In genomic region chr3:157805553-157805952, GRCh38 we compare ENCODE assay signal across 36 cellular contexts.
DNase-seq lines count a peak whose midpoint lies in the region; ATAC-seq, FAIRE-seq and TF ChIP-seq lines count a peak whose summit lies in the region.
"Had no signal": no experiment of that assay in that cellular context is flagged by ENCODE, and none has a peak within 500 bp of the region (broad histone marks: within the 10 kb centered on the region; RNA-seq: fewer than 3 reads in every experiment).

No MANE protein-coding gene starts in this region.

- TF ChIP-seq POLR2A in HepG2 (IDR thresholded peaks at IDR 0.05; ENCODE audit: insufficient read depth in 1 of 2, low read depth in 2 of 2, low read length in 2 of 2), result no peak
- TF ChIP-seq POLR2A in right lobe of liver (IDR thresholded peaks at IDR 0.05), result no peak

- H3K4me3 ChIP-seq in liver (ENCODE audit: low read depth in 1 of 3, low read length in 3 of 3) (no peak overlapping the region), HepG2 (replicated peaks in 1 of 3; ENCODE audit: insufficient read depth in 1 of 3, low read depth in 2 of 3, low read length in 3 of 3) (no peak overlapping the region), right lobe of liver (no peak overlapping the region), neural progenitor cell (no peak overlapping the region)
- H3K4me3 ChIP-seq: A549; BLaER1; BLaER1 treated with 17β-estradiol and CSF1 and Interleukin-3, amounts not matched to agents 10 nM and 100 nM had no signal

- H2AFZ ChIP-seq in HepG2 (ENCODE audit: low read length), result no peak overlapping the region
- no peak overlapping the region for H2AFZ ChIP-seq in neural progenitor cell (replicated peaks)

- H3K27me3 ChIP-seq in liver (ENCODE audit: control insufficient read depth in 4 of 4, insufficient read depth in 4 of 4, low read length in 3 of 4) (no peaks in the 10 kb centered on the region), HepG2 (ENCODE audit: control insufficient read depth in 1 of 2, insufficient read depth in 2 of 2, low read length in 2 of 2) (no peaks in the 10 kb centered on the region), right lobe of liver (no peaks in the 10 kb centered on the region), neural progenitor cell (no peaks in the 10 kb centered on the region)
- H3K27me3 ChIP-seq: BE2C; BLaER1; BLaER1 treated with 17β-estradiol and CSF1 and Interleukin-3, amounts not matched to agents 10 nM and 100 nM had no signal

- H3K4me2 ChIP-seq in HepG2 (ENCODE audit: low read depth, low read length) (no peak overlapping the region), neural progenitor cell (peak overlapping the region; percentile 17)
- H3K4me2 ChIP-seq: A549; BLaER1; BLaER1 treated with 17β-estradiol and CSF1 and Interleukin-3, amounts not matched to agents 10 nM and 100 nM had no signal

- H3K4me1 Mint-ChIP-seq in neural progenitor cell, result peaks cover 8% of the 10 kb centered on the region
- H3K4me1 Mint-ChIP-seq: B cell; CD14-positive monocyte; CD4-positive, alpha-beta memory T cell; CD4-positive, CD25-positive, alpha-beta regulatory T cell; CD8-positive, alpha-beta memory T cell had no signal

- WGBS in liver, result 35% methylated on average over 2 of the region's 2 CpGs
- 8% methylated on average over 2 of the region's 2 CpGs for WGBS in HepG2 (ENCODE audit: low lambda C conversion rate)
- 18% methylated on average over 2 of the region's 2 CpGs for whole genome bisulfite sequencing in right lobe of liver (ENCODE audit: insufficient coverage, low coverage, low lambda C conversion rate, missing lambda C conversion rate)

- POLR2A ChIA-PET in HepG2 (lab: Yijun Ruan, JAX), result no interaction called here

- ATAC-seq in HepG2 (no peak), left lobe of liver (peak; percentile 52), right lobe of liver (peak; percentile 36 to 79 (median 56))
- ATAC-seq: A549; CD8-positive, alpha-beta T cell had no signal

- H3K4me3 Mint-ChIP-seq in neural progenitor cell, result no peak overlapping the region
- H3K4me3 Mint-ChIP-seq: B cell; CD14-positive monocyte; CD4-positive, alpha-beta memory T cell; CD4-positive, alpha-beta T cell; CD4-positive, CD25-positive, alpha-beta regulatory T cell; CD8-positive, alpha-beta memory T cell; CD8-positive, alpha-beta T cell had no signal

- in situ Hi-C loops in HepG2 (cut with HindIII; ENCODE audit: extremely low pct_ligation_motif_present, low pct_unique_long_range_greater_than_20kb), result no loop called here

- TF ChIP-seq RAD21 in liver (IDR thresholded peaks at IDR 0.05), result no peak
- TF ChIP-seq RAD21 in HepG2 (CRISPR knock-in tag; IDR thresholded peaks at IDR 0.05), result no peak

- peaks cover 4% of the 10 kb centered on the region for H3K27me3 Mint-ChIP-seq in neural progenitor cell (ENCODE audit: insufficient read depth, low read depth)
- H3K27me3 Mint-ChIP-seq: B cell; CD4-positive, alpha-beta T cell; CD4-positive, CD25-positive, alpha-beta regulatory T cell had no signal

- no peaks in the 10 kb centered on the region for H4K20me1 ChIP-seq in HepG2 (ENCODE audit: insufficient read depth, low read length)
- H4K20me1 ChIP-seq in neural progenitor cell (ENCODE audit: low read depth), result no peaks in the 10 kb centered on the region
- H4K20me1 ChIP-seq: BLaER1; BLaER1 treated with 17β-estradiol and CSF1 and Interleukin-3, amounts not matched to agents 10 nM and 100 nM had no signal

- TF ChIP-seq EP300 in HepG2 (IDR thresholded peaks at IDR 0.05; ENCODE audit: low read depth in 2 of 2, low read length in 2 of 2) (no peak), HepG2 (CRISPR knock-in tag; IDR thresholded peaks at IDR 0.05; ENCODE audit: borderline replicate concordance) (no peak)

- intact Hi-C loops in HepG2 (cut with micrococcal nuclease; ENCODE audit: unreplicated experiment) (no loop called here), right lobe of liver (cut with DNase I) (no loop called here)

- no TSS peak for BruUV-seq in HepG2 (replicated peaks; lab: Mats Ljungman, UMichigan)

- H3K9me3 Mint-ChIP-seq in neural progenitor cell, result peaks cover 16% of the 10 kb centered on the region

- DNase-seq in HepG2 (ENCODE audit: low spot score) (no peak), left lobe of liver (ENCODE audit: low spot score) (no peak), right lobe of liver (no peak), neural progenitor cell (ENCODE audit: low spot score) (no peak), mesenteric fat pad (ENCODE audit: low spot score) (no peak), NCI-H82 treated with DMSO at 0.1 percent for 48 hours (lab: John Stamatoyannopoulos, UW; ENCODE audit: unreplicated experiment) (no peak)
- DNase-seq in stimulated activated CD8-positive, alpha-beta memory T cell treated with anti-CD3 and anti-CD28 coated beads, Interleukin-4, amount 100 ng/mL, for 48 hours, result no peak
- DNase-seq: 8988T; ACHN; AML-193; BE2C; C1 segment of cervical spinal cord; Calu3; CD4-positive, alpha-beta memory T cell; CD4-positive, alpha-beta T cell; CD4-positive, CD25-positive, alpha-beta regulatory T cell; CD8-positive, alpha-beta memory T cell; CD8-positive, alpha-beta T cell; DMS 273 treated with DMSO at 0.1 percent for 48 hours; DMS153; DMS53; DMS79; DMS79 treated with DMSO at 0.1 percent for 48 hours; DND-41; EL had no signal

- H3K36me3 ChIP-seq in liver (ENCODE audit: control insufficient read depth in 4 of 4, insufficient read depth in 3 of 4, low read depth in 1 of 4, low read length in 3 of 4) (no peaks in the 10 kb centered on the region), HepG2 (replicated peaks in 1 of 2; ENCODE audit: control insufficient read depth in 1 of 2, insufficient read depth in 2 of 2, low read length in 2 of 2) (no peaks in the 10 kb centered on the region), right lobe of liver (no peaks in the 10 kb centered on the region), neural progenitor cell (no peaks in the 10 kb centered on the region)
- H3K36me3 ChIP-seq: BE2C; BLaER1; BLaER1 treated with 17β-estradiol and CSF1 and Interleukin-3, amounts not matched to agents 10 nM and 100 nM had no signal

- no peaks in the 10 kb centered on the region for H3F3A ChIP-seq in neural progenitor cell (ENCODE audit: low read depth)

- CTCF ChIA-PET in HepG2 (lab: Yijun Ruan, JAX; ENCODE audit: low intra/inter-chr PET ratio, low total read pairs), result no interaction called here

- H3K27ac Mint-ChIP-seq in neural progenitor cell, result no peak overlapping the region
- H3K27ac Mint-ChIP-seq: B cell; CD14-positive monocyte; CD4-positive, alpha-beta memory T cell; CD4-positive, alpha-beta T cell; CD4-positive, CD25-positive, alpha-beta regulatory T cell; CD8-positive, alpha-beta memory T cell; CD8-positive, alpha-beta T cell had no signal

- no peak overlapping the region for H3K9ac ChIP-seq in liver (ENCODE audit: low read depth in 1 of 2, low read length in 2 of 2)
- no peak overlapping the region for H3K9ac ChIP-seq in HepG2 (ENCODE audit: insufficient read depth, low read depth, low read length)
- no peak overlapping the region for H3K9ac ChIP-seq in neural progenitor cell
- H3K9ac ChIP-seq: BLaER1; BLaER1 treated with 17β-estradiol and CSF1 and Interleukin-3, amounts not matched to agents 10 nM and 100 nM had no signal

- H3K4me1 ChIP-seq in liver (ENCODE audit: control insufficient read depth in 4 of 4, insufficient read depth in 4 of 4, low read length in 3 of 4) (peaks cover 0 to 6% (median 2%) of the 10 kb centered on the region in 4 donors), HepG2 (ENCODE audit: insufficient read depth, low read length) (no peaks in the 10 kb centered on the region), right lobe of liver (peaks cover 0 to 6% (median 0%) of the 10 kb centered on the region in 4 donors), neural progenitor cell (peaks cover 12% of the 10 kb centered on the region)
- H3K4me1 ChIP-seq: A549; BLaER1; BLaER1 treated with 17β-estradiol and CSF1 and Interleukin-3, amounts not matched to agents 10 nM and 100 nM had no signal

- no peak for FAIRE-seq in HepG2 (lab: Jason Lieb, UNC)
- FAIRE-seq: A204.1, A549, D721Med had no signal

- H3K79me2 ChIP-seq in HepG2 (ENCODE audit: insufficient read depth, low read length), result no peaks in the 10 kb centered on the region
- no peaks in the 10 kb centered on the region for H3K79me2 ChIP-seq in neural progenitor cell (ENCODE audit: low read depth)

- TF ChIP-seq CTCF in liver (IDR thresholded peaks at IDR 0.05; ENCODE audit: low read depth, low read length, missing input control), result no peak
- TF ChIP-seq CTCF in HepG2 (CRISPR knock-in tag; IDR thresholded peaks at IDR 0.05), result no peak
- TF ChIP-seq CTCF in right lobe of liver (IDR thresholded peaks at IDR 0.05), result no peak
- TF ChIP-seq CTCF in neural progenitor cell (IDR thresholded peaks at IDR 0.05), result no peak

- H3K36me3 Mint-ChIP-seq in neural progenitor cell, result peaks cover 3% of the 10 kb centered on the region
- H3K36me3 Mint-ChIP-seq: CD14-positive monocyte; CD4-positive, CD25-positive, alpha-beta regulatory T cell; CD8-positive, alpha-beta memory T cell; CD8-positive, alpha-beta T cell had no signal

- H3K9me3 ChIP-seq in liver (ENCODE audit: control insufficient read depth in 4 of 4, low read length in 3 of 4), result no peaks in the 10 kb centered on the region
- H3K9me3 ChIP-seq in HepG2 (ENCODE audit: low read length), result no peaks in the 10 kb centered on the region
- H3K9me3 ChIP-seq in right lobe of liver, result no peaks in the 10 kb centered on the region
- no peaks in the 10 kb centered on the region for H3K9me3 ChIP-seq in neural progenitor cell (ENCODE audit: low read depth)
- H3K9me3 ChIP-seq: A549, BE2C, BLaER1, Caco-2 had no signal

- no peak overlapping the region for H3K27ac ChIP-seq in liver (ENCODE audit: low read depth in 1 of 2, low read length in 2 of 2)
- no peak overlapping the region for H3K27ac ChIP-seq in HepG2 (ENCODE audit: extremely low read length, insufficient read depth, low read length)
- peak overlapping the region in 1 of 3 donors; percentile 15 for H3K27ac ChIP-seq in right lobe of liver
- H3K27ac ChIP-seq in neural progenitor cell, result no peak overlapping the region
- H3K27ac ChIP-seq: 22Rv1; A549; BLaER1; BLaER1 treated with 17β-estradiol and CSF1 and Interleukin-3, amounts not matched to agents 10 nM and 100 nM; C4-2B had no signal

TF ChIP-seq in liver, 16 proteins besides CTCF, POLR2A, EP300 and RAD21:
- TF ChIP-seq RXRA (IDR thresholded peaks at IDR 0.05), result peak in 1 of 2 donors; percentile 34
- no peak for TF ChIP-seq JUND (IDR thresholded peaks at IDR 0.05)
- TF ChIP-seq HNF4A (conservative IDR thresholded peaks at IDR 0.05), result peak; percentile 60 to 62

TF ChIP-seq in HepG2, 621 proteins besides CTCF, POLR2A, EP300 and RAD21:
- TF ChIP-seq ATF2 (CRISPR knock-in tag; IDR thresholded peaks at IDR 0.05) (no peak), ZNF33A (CRISPR knock-in tag; IDR thresholded peaks at IDR 0.05; ENCODE audit: borderline replicate concordance) (no peak)
